In the genomic region with DNA sequence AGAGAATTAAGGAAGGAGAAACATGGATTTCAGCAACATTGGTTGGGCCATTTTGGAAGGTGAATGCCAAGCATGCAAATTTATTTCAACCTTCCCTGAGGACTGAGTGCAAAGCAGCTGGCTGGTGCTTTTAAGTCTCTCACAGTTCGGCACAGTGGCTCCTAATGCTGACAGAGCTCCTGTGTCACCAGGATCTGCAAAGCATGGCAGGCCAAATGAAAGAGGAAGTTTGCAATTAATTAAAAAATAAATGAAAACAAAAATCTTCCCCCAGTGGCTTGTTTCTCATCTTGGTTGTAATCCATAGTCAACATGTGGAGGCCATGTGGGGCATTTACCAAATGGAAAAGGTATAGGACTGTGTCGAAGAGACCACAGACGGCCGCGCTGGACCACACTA, we compare ENCODE assay signal across 30 cellular contexts.
"Had no signal": no experiment of that assay in that cellular context is flagged by ENCODE, and none has a peak within 500 bp of the region (broad histone marks: within the 10 kb centered on the region; RNA-seq: fewer than 3 reads in every experiment).

No MANE protein-coding gene starts in this region.

- DNase-seq: activated CD4-positive, alpha-beta memory T cell treated with anti-CD3 and anti-CD28 coated beads for 36 hours; activated CD4-positive, alpha-beta T cell treated with anti-CD3 and anti-CD28 coated beads for 48 hours; activated CD8-positive, alpha-beta memory T cell treated with anti-CD3 and anti-CD28 coated beads, Interleukin-2, amount 50 U/mL, for 4 hours; activated effector memory CD4-positive, alpha-beta T cell treated with anti-CD3 and anti-CD28 coated beads, Interleukin-2, amount 50 U/mL, for 16 hours; activated naive CD4-positive, alpha-beta T cell treated with anti-CD3 and anti-CD28 coated beads for 36 hours; activated naive CD8-positive, alpha-beta T cell treated with anti-CD3 and anti-CD28 coated beads for 36 hours; activated T-cell treated with anti-CD3 and anti-CD28 coated beads, Interleukin-2, amount 50 U/mL, for 1 hour; foreskin keratinocyte; heart right ventricle; left lung; lower lobe of right lung; mucosa of descending colon; nucleus accumbens; pancreas; stimulated activated CD4-positive, alpha-beta T cell treated with anti-CD3 and anti-CD28 coated beads, Interleukin-12 subunit alpha, Interleukin-12 subunit beta, amount 100 ng/mL, for 4 hours; stimulated activated CD4-positive, alpha-beta T cell treated with anti-CD3 and anti-CD28 coated beads, Interleukin-4, amount 100 ng/mL, for 1 hour; trophoblast cell had no signal

- ATAC-seq: activated CD4-positive, CD25-positive, alpha-beta regulatory T cell treated with anti-CD3 and anti-CD28 coated beads, Interleukin-2, amount 50 U/mL, for 24 hours; esophagus mucosa; foreskin keratinocyte; heart right ventricle; left lung; lower lobe of right lung; mucosa of descending colon; pancreas; sciatic nerve; stimulated activated effector memory CD8-positive, alpha-beta T cell treated with anti-CD3 and anti-CD28 coated beads, Interleukin-12 subunit alpha, Interleukin-12 subunit beta, amount 100 ng/mL, for 72 hours had no signal

- H3K36me3 Mint-ChIP-seq: activated CD4-positive, alpha-beta memory T cell treated with anti-CD3 and anti-CD28 coated beads for 36 hours; activated naive CD8-positive, alpha-beta T cell treated with anti-CD3 and anti-CD28 coated beads for 36 hours; brain; stimulated activated effector memory CD8-positive, alpha-beta T cell treated with anti-CD3 and anti-CD28 coated beads, Interleukin-12 subunit alpha, Interleukin-12 subunit beta, amount 100 ng/mL, for 72 hours had no signal

- H3K9me3 Mint-ChIP-seq: activated CD4-positive, alpha-beta memory T cell treated with anti-CD3 and anti-CD28 coated beads for 36 hours; activated naive CD8-positive, alpha-beta T cell treated with anti-CD3 and anti-CD28 coated beads for 36 hours; activated T-helper 1 cell treated with anti-CD3 and anti-CD28 coated beads, Interleukin-12 subunit alpha, Interleukin-12 subunit beta, Interleukin-2, Interleukin-4 antibody, amounts not matched to agents 30 ng/mL and 10 ng/mL and 1 ng/mL, durations not matched to agents 14 hours and 24 hours and 36 hours; brain; nephron; stimulated activated effector memory CD8-positive, alpha-beta T cell treated with anti-CD3 and anti-CD28 coated beads, Interleukin-12 subunit alpha, Interleukin-12 subunit beta, amount 100 ng/mL, for 72 hours; stimulated activated naive CD8-positive, alpha-beta T cell treated with anti-CD3 and anti-CD28 coated beads, Interleukin-15, Interleukin-2, amounts not matched to agents 100 ng/mL and 50 ng/mL, for 24 hours; T-helper 2 cell treated with Interferon-gamma antibody and Interleukin-4, amounts not matched to agents 5 μg/mL and 100 μg/mL, for 36 hours had no signal

- H3K4me1 Mint-ChIP-seq: activated naive CD8-positive, alpha-beta T cell treated with anti-CD3 and anti-CD28 coated beads for 36 hours; stimulated activated effector memory CD8-positive, alpha-beta T cell treated with anti-CD3 and anti-CD28 coated beads, Interleukin-12 subunit alpha, Interleukin-12 subunit beta, amount 100 ng/mL, for 72 hours had no signal

- H3K4me1 ChIP-seq: ascending aorta, foreskin keratinocyte, heart right ventricle, left lung, lower lobe of right lung, pancreas, prostate gland had no signal

- H3K4me3 ChIP-seq: ascending aorta, heart right ventricle, left lung, lower lobe of right lung, mucosa of descending colon, pancreas, prostate gland, skin epidermis, thoracic aorta had no signal

- H3K36me3 ChIP-seq: ascending aorta, heart right ventricle, left lung, lower lobe of right lung, pancreas, prostate gland, thoracic aorta had no signal

- H3K27me3 ChIP-seq: ascending aorta, heart right ventricle, left lung, pancreas had no signal

- H3K27ac ChIP-seq: ascending aorta, foreskin keratinocyte, heart right ventricle, left lung, lower lobe of right lung, pancreas, prostate gland, skin epidermis, thoracic aorta had no signal

- H3K27ac Mint-ChIP-seq: activated CD4-positive, alpha-beta memory T cell treated with anti-CD3 and anti-CD28 coated beads for 36 hours; activated naive CD4-positive, alpha-beta T cell treated with anti-CD3 and anti-CD28 coated beads for 36 hours; activated naive CD8-positive, alpha-beta T cell treated with anti-CD3 and anti-CD28 coated beads for 36 hours; activated T-helper 1 cell treated with anti-CD3 and anti-CD28 coated beads, Interleukin-12 subunit alpha, Interleukin-12 subunit beta, Interleukin-2, Interleukin-4 antibody, amounts not matched to agents 30 ng/mL and 10 ng/mL and 1 ng/mL, durations not matched to agents 14 hours and 24 hours and 36 hours; stimulated activated effector memory CD8-positive, alpha-beta T cell treated with anti-CD3 and anti-CD28 coated beads, Interleukin-12 subunit alpha, Interleukin-12 subunit beta, amount 100 ng/mL, for 72 hours; stimulated activated naive CD8-positive, alpha-beta T cell treated with anti-CD3 and anti-CD28 coated beads, Interleukin-15, Interleukin-2, amounts not matched to agents 100 ng/mL and 50 ng/mL, for 24 hours; T-helper 2 cell treated with Interferon-gamma antibody and Interleukin-4, amounts not matched to agents 5 μg/mL and 100 μg/mL, for 36 hours had no signal

- H3K9me3 ChIP-seq: ascending aorta, heart right ventricle, left lung, lower lobe of right lung, mucosa of descending colon, pancreas, prostate gland, thoracic aorta had no signal

- H3K4me3 Mint-ChIP-seq: activated CD4-positive, alpha-beta memory T cell treated with anti-CD3 and anti-CD28 coated beads for 36 hours; activated naive CD4-positive, alpha-beta T cell treated with anti-CD3 and anti-CD28 coated beads for 36 hours; activated naive CD8-positive, alpha-beta T cell treated with anti-CD3 and anti-CD28 coated beads for 36 hours; activated T-helper 1 cell treated with anti-CD3 and anti-CD28 coated beads, Interleukin-12 subunit alpha, Interleukin-12 subunit beta, Interleukin-2, Interleukin-4 antibody, amounts not matched to agents 30 ng/mL and 10 ng/mL and 1 ng/mL, durations not matched to agents 14 hours and 24 hours and 36 hours; nephron; stimulated activated effector memory CD8-positive, alpha-beta T cell treated with anti-CD3 and anti-CD28 coated beads, Interleukin-12 subunit alpha, Interleukin-12 subunit beta, amount 100 ng/mL, for 72 hours; stimulated activated naive CD8-positive, alpha-beta T cell treated with anti-CD3 and anti-CD28 coated beads, Interleukin-15, Interleukin-2, amounts not matched to agents 100 ng/mL and 50 ng/mL, for 24 hours; T-helper 2 cell treated with Interferon-gamma antibody and Interleukin-4, amounts not matched to agents 5 μg/mL and 100 μg/mL, for 36 hours had no signal

- H3K27me3 Mint-ChIP-seq: brain had no signal
